1 cellular context compared by ENCODE assay signal in genomic region chr2:227655454-227655853, GRCh38.
TF ChIP-seq lines count a peak whose summit lies in the region.

No MANE protein-coding gene starts in this region.

TF ChIP-seq in GM23338, 12 proteins besides CTCF, POLR2A, EP300 and RAD21 (continued from another document):
- TF ChIP-seq, protein P1, sequence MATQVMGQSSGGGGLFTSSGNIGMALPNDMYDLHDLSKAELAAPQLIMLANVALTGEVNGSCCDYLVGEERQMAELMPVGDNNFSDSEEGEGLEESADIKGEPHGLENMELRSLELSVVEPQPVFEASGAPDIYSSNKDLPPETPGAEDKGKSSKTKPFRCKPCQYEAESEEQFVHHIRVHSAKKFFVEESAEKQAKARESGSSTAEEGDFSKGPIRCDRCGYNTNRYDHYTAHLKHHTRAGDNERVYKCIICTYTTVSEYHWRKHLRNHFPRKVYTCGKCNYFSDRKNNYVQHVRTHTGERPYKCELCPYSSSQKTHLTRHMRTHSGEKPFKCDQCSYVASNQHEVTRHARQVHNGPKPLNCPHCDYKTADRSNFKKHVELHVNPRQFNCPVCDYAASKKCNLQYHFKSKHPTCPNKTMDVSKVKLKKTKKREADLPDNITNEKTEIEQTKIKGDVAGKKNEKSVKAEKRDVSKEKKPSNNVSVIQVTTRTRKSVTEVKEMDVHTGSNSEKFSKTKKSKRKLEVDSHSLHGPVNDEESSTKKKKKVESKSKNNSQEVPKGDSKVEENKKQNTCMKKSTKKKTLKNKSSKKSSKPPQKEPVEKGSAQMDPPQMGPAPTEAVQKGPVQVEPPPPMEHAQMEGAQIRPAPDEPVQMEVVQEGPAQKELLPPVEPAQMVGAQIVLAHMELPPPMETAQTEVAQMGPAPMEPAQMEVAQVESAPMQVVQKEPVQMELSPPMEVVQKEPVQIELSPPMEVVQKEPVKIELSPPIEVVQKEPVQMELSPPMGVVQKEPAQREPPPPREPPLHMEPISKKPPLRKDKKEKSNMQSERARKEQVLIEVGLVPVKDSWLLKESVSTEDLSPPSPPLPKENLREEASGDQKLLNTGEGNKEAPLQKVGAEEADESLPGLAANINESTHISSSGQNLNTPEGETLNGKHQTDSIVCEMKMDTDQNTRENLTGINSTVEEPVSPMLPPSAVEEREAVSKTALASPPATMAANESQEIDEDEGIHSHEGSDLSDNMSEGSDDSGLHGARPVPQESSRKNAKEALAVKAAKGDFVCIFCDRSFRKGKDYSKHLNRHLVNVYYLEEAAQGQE (IDR thresholded peaks at IDR 0.05; ENCODE audit: unreplicated experiment) = no peak
- TF ChIP-seq JUNB (IDR thresholded peaks at IDR 0.05; ENCODE audit: unreplicated experiment) (no peak), EZH2phosphoT487 (IDR thresholded peaks at IDR 0.05; ENCODE audit: unreplicated experiment) (no peak), CREB1 (CRISPR knock-in tag; IDR thresholded peaks at IDR 0.05; ENCODE audit: low read depth) (no peak), EZH2 (IDR thresholded peaks at IDR 0.05; ENCODE audit: low read depth, unreplicated experiment) (no peak), ZNF114 (CRISPR knock-in tag; IDR thresholded peaks at IDR 0.05) (no peak), POLR2AphosphoS5 (IDR thresholded peaks at IDR 0.05; ENCODE audit: low read depth) (no peak), STAT1 (IDR thresholded peaks at IDR 0.05; ENCODE audit: unreplicated experiment) (no peak), ETS1 (IDR thresholded peaks at IDR 0.05) (no peak), ZNF331 (CRISPR knock-in tag; IDR thresholded peaks at IDR 0.05; ENCODE audit: low read depth) (no peak)
- TF ChIP-seq, protein P2, sequence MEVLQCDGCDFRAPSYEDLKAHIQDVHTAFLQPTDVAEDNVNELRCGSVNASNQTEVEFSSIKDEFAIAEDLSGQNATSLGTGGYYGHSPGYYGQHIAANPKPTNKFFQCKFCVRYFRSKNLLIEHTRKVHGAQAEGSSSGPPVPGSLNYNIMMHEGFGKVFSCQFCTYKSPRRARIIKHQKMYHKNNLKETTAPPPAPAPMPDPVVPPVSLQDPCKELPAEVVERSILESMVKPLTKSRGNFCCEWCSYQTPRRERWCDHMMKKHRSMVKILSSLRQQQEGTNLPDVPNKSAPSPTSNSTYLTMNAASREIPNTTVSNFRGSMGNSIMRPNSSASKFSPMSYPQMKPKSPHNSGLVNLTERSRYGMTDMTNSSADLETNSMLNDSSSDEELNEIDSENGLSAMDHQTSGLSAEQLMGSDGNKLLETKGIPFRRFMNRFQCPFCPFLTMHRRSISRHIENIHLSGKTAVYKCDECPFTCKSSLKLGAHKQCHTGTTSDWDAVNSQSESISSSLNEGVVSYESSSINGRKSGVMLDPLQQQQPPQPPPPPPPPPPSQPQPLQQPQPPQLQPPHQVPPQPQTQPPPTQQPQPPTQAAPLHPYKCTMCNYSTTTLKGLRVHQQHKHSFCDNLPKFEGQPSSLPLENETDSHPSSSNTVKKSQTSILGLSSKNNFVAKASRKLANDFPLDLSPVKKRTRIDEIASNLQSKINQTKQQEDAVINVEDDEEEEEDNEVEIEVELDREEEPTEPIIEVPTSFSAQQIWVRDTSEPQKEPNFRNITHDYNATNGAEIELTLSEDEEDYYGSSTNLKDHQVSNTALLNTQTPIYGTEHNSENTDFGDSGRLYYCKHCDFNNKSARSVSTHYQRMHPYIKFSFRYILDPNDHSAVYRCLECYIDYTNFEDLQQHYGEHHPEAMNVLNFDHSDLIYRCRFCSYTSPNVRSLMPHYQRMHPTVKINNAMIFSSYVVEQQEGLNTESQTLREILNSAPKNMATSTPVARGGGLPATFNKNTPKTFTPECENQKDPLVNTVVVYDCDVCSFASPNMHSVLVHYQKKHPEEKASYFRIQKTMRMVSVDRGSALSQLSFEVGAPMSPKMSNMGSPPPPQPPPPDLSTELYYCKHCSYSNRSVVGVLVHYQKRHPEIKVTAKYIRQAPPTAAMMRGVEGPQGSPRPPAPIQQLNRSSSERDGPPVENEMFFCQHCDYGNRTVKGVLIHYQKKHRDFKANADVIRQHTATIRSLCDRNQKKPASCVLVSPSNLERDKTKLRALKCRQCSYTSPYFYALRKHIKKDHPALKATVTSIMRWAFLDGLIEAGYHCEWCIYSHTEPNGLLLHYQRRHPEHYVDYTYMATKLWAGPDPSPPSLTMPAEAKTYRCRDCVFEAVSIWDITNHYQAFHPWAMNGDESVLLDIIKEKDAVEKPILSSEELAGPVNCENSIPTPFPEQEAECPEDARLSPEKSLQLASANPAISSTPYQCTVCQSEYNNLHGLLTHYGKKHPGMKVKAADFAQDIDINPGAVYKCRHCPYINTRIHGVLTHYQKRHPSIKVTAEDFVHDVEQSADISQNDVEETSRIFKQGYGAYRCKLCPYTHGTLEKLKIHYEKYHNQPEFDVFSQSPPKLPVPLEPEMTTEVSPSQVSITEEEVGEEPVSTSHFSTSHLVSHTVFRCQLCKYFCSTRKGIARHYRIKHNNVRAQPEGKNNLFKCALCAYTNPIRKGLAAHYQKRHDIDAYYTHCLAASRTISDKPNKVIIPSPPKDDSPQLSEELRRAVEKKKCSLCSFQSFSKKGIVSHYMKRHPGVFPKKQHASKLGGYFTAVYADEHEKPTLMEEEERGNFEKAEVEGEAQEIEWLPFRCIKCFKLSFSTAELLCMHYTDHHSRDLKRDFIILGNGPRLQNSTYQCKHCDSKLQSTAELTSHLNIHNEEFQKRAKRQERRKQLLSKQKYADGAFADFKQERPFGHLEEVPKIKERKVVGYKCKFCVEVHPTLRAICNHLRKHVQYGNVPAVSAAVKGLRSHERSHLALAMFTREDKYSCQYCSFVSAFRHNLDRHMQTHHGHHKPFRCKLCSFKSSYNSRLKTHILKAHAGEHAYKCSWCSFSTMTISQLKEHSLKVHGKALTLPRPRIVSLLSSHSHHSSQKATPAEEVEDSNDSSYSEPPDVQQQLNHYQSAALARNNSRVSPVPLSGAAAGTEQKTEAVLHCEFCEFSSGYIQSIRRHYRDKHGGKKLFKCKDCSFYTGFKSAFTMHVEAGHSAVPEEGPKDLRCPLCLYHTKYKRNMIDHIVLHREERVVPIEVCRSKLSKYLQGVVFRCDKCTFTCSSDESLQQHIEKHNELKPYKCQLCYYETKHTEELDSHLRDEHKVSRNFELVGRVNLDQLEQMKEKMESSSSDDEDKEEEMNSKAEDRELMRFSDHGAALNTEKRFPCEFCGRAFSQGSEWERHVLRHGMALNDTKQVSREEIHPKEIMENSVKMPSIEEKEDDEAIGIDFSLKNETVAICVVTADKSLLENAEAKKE (CRISPR knock-in tag; IDR thresholded peaks at IDR 0.05) = no peak
